ENCODE assay signal across 8 cellular contexts in the genomic region with DNA sequence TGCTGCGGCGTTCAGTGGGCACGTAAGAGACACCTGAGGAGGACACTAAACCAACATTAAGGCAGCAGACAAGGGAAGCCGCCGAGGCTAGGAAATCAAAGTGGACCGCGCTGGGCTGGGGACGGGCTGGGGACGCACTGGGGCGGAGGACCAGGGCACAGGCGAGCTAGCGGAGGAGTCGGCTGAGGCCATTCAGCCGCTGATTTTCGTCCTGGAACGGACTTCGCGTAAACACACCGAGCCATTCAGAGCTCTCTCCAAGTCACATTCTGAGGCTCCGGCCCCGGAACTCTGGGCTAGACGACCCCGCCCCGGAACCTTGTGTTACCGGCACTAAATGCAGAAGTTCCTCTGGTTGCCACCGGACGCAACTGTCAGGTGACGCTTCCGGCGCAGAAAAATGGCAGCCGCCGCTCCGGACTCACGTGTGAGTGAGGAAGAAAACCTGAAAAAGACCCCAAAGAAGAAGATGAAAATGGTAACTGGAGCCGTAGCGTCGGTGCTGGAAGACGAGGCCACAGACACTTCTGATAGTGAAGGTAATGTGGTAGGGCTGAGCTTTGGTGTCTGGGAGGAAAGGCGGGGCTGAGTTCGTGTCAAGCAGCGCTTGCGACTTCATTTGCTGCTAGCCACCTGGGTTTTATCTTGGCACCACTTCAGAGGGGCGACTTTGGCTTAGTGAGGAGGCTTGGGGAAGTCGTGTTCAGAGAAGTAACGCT. TPM values are rescaled to one million over a fixed set of nuclear protein-coding genes. Genes with fewer than 3 reads are reported as not detected.
DNase-seq lines count a peak whose midpoint lies in the region; ATAC-seq and FAIRE-seq lines count a peak whose summit lies in the region.

A gene with protein sequence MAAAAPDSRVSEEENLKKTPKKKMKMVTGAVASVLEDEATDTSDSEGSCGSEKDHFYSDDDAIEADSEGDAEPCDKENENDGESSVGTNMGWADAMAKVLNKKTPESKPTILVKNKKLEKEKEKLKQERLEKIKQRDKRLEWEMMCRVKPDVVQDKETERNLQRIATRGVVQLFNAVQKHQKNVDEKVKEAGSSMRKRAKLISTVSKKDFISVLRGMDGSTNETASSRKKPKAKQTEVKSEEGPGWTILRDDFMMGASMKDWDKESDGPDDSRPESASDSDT (plus strand): TSS at position 377 of the 719 bp plus-strand sequence. CDS start 24 bp downstream, at position 401.

- peaks cover 11% of the 10 kb centered on the region for H3K36me3 ChIP-seq in NT2/D1 (ENCODE audit: insufficient read depth, insufficient read length, low read length)
- no peaks in the 10 kb centered on the region for H3K36me3 ChIP-seq in endocrine pancreas (ENCODE audit: control insufficient read depth, insufficient read depth, low read length)

- FAIRE-seq in HTR-8/SVneo (lab: Jason Lieb, UNC): peak; percentile 68

- H3K4me1 ChIP-seq in NT2/D1 (ENCODE audit: insufficient read depth, insufficient read length): no peaks in the 10 kb centered on the region
- peaks cover 10% of the 10 kb centered on the region for H3K4me1 ChIP-seq in endocrine pancreas (ENCODE audit: control insufficient read depth, insufficient read depth, low read length)

- H3K9ac ChIP-seq in NT2/D1 (ENCODE audit: insufficient read length, low read depth): peak within 1 kb of the TSS; percentile 98
- peak within 1 kb of the TSS; percentile 36 for H3K9ac ChIP-seq in endocrine pancreas (ENCODE audit: control insufficient read depth, insufficient read depth, low read length)

- H3K9me3 ChIP-seq in NT2/D1 (ENCODE audit: insufficient read depth, low read length): no peaks in the 10 kb centered on the region
- H3K9me3 ChIP-seq in endocrine pancreas (ENCODE audit: control insufficient read depth, low read length): no peaks in the 10 kb centered on the region

- in situ Hi-C loops in Caki2 (cut with HindIII; ENCODE audit: low pct_unique_long_range_greater_than_20kb, low sequenced_read_pairs): no loop called here

- DNase-seq in Caki2 (ENCODE audit: low read depth) (peak; percentile 83), HTR-8/SVneo (ENCODE audit: insufficient read length, low spot score) (peak; percentile 83), NT2/D1 (ENCODE audit: low read depth, low spot score) (peak; percentile 94), mesenteric fat pad (ENCODE audit: low spot score) (peak; percentile 96)
- peak; percentile 67 to 76 (median 72) for DNase-seq in activated CD8-positive, alpha-beta memory T cell treated with anti-CD3 and anti-CD28 coated beads for 48 hours (ENCODE audit: low read depth in 2 of 3, low spot score in 2 of 3)
- DNase-seq in stimulated activated CD8-positive, alpha-beta memory T cell treated with anti-CD3 and anti-CD28 coated beads, Interleukin-15, amount 100 ng/mL, for 1 hour (ENCODE audit: low read depth): peak; percentile 76

- H3K4me3 ChIP-seq in NT2/D1 (ENCODE audit: insufficient read length, low read depth) (peak within 1 kb of the TSS; percentile 94), endocrine pancreas (ENCODE audit: control insufficient read depth, insufficient read depth, low read length) (peak within 1 kb of the TSS; percentile 84)

- H3K27me3 ChIP-seq in NT2/D1 (ENCODE audit: insufficient read depth, insufficient read length): peaks cover 6% of the 10 kb centered on the region
- H3K27me3 ChIP-seq in endocrine pancreas (ENCODE audit: control insufficient read depth, insufficient read depth, low read length): no peaks in the 10 kb centered on the region

- peak; percentile 100 for ATAC-seq in GM21381 (IDR thresholded peaks at IDR 0.05; ENCODE audit: unreplicated experiment)

RNA-seq across cellular contexts. Expression of the gene that starts here (rescaled TPM):
- 2.4 and 2.6 TPM in 2 replicates for total RNA-seq in Caki2 (2014; rRNA removed; shearing (Covaris generic); ENCODE audit: low replicate concordance)
- total RNA-seq in mesenteric fat pad: 26.6 TPM

Comparison
In these comparisons a context has a peak if more than half of its experiments do, and no peak if none do; other contexts are left out.
1. Peak in every context shown above with its lines: DNase-seq, ATAC-seq and H3K4me3 ChIP-seq.